11 cellular contexts compared by ENCODE assay signal in genomic region chr9:567128-567745, GRCh38.
DNase-seq lines count a peak whose midpoint lies in the region; ATAC-seq and TF ChIP-seq lines count a peak whose summit lies in the region.
"Had no signal": no experiment of that assay in that cellular context is flagged by ENCODE, and none has a peak within 500 bp of the region (broad histone marks: within the 10 kb centered on the region; RNA-seq: fewer than 3 reads in every experiment).

No MANE protein-coding gene starts in this region.

- H3K27me3 ChIP-seq in thyroid gland, result no peaks in the 10 kb centered on the region

- intact Hi-C loops in thyroid gland (cut with DNase I), result no loop called here

- no peak for TF ChIP-seq POLR2A in thyroid gland (IDR thresholded peaks at IDR 0.05)

- TF ChIP-seq CTCF in GM12864 (IDR thresholded peaks at IDR 0.05; ENCODE audit: low read depth, low read length, missing control alignments) (no peak), thyroid gland (IDR thresholded peaks at IDR 0.05) (no peak)

- H3K9me3 ChIP-seq in thyroid gland, result no peaks in the 10 kb centered on the region

- DNase-seq in GM12864 (ENCODE audit: low read depth) (peak; percentile 12), NOMO-1 treated with dmso at 0.1 percent for 144 hours (lab: John Stamatoyannopoulos, UW; ENCODE audit: unreplicated experiment) (peak; percentile 12), C1 segment of cervical spinal cord (lab: John Stamatoyannopoulos, UW) (no peak), thyroid gland (no peak), SW 1271 (lab: John Stamatoyannopoulos, UW) (no peak)
- DNase-seq in effector CD4-positive, alpha-beta T cell, result no peak
- DNase-seq: AML-193, head of caudate nucleus, trophoblast cell had no signal

- 91 to 92% methylated on average over 4 of the region's 4 CpGs for WGBS in thyroid gland, 2 donors

- H3K4me1 ChIP-seq in thyroid gland, result peaks cover 10 to 14% of the 10 kb centered on the region in 2 donors

- H3K4me3 ChIP-seq in GM12864 (ENCODE audit: low read depth, low read length) (no peak overlapping the region), thyroid gland (replicated peaks in 1 of 3) (no peak overlapping the region)

- H3K27ac ChIP-seq in thyroid gland, result no peak overlapping the region

- ATAC-seq in GM19395 (IDR thresholded peaks at IDR 0.05; ENCODE audit: unreplicated experiment) (peak; percentile 98), HG03045 (IDR thresholded peaks at IDR 0.05; ENCODE audit: unreplicated experiment) (peak; percentile 74)

- H3K36me3 ChIP-seq in thyroid gland, result no peaks in the 10 kb centered on the region

Comparison
In these comparisons a context has a peak if more than half of its experiments do, and no peak if none do; other contexts are left out.
1. DNase-seq: peak in GM12864 (single experiment) and NOMO-1 treated with dmso at 0.1 percent for 144 hours (single experiment); none in C1 segment of cervical spinal cord (0 of 14), thyroid gland (0 of 2), effector CD4-positive, alpha-beta T cell (single experiment) and SW 1271 (0 of 2).